ENCODE assay signal across 8 cellular contexts in genomic region chr1:235642021-235642942, GRCh38. TPM values are rescaled to one million over a fixed set of nuclear protein-coding genes. Genes with fewer than 3 reads are reported as not detected.
DNase-seq lines count a peak whose midpoint lies in the region; ATAC-seq and TF ChIP-seq lines count a peak whose summit lies in the region.

No MANE protein-coding gene starts in this region.

- H3K27me3 ChIP-seq in HCT116 (ENCODE audit: insufficient read depth, low read length) (no peaks in the 10 kb centered on the region), fibroblast of lung (ENCODE audit: control insufficient read depth, insufficient read depth, low read length) (peaks cover 6% of the 10 kb centered on the region)

- peaks cover 27 to 39% of the 10 kb centered on the region in 2 experiments for H3K4me1 ChIP-seq in HCT116 (ENCODE audit: control insufficient read depth in 1 of 2, insufficient read depth in 2 of 2, low read length in 2 of 2)
- H3K4me1 ChIP-seq in fibroblast of lung (ENCODE audit: control insufficient read depth, extremely low read depth, insufficient read depth, low read length), result no peaks in the 10 kb centered on the region

- H3K27ac ChIP-seq in HCT116 (ENCODE audit: low read depth, low read length) (peak overlapping the region; percentile 49), fibroblast of lung (ENCODE audit: insufficient read depth, low read length) (no peak overlapping the region)

- peak overlapping the region; percentile 37 to 54 for H3K4me3 ChIP-seq in HCT116 (replicated peaks in 1 of 2; ENCODE audit: low read depth in 1 of 2, low read length in 2 of 2)
- H3K4me3 ChIP-seq in fibroblast of lung (replicated peaks in 1 of 4; ENCODE audit: control extremely low read depth in 1 of 4, insufficient read depth in 1 of 4, low read depth in 3 of 4, low read length in 4 of 4), result no peak overlapping the region

- no peaks in the 10 kb centered on the region for H3K9me2 ChIP-seq in HCT116 (ENCODE audit: insufficient read depth)

- no peaks in the 10 kb centered on the region for H3K36me3 Mint-ChIP-seq in activated CD4-positive, alpha-beta memory T cell treated with anti-CD3 and anti-CD28 coated beads, Interleukin-2, amount 10 ng/mL, durations not matched to agents 7 days and 5 days (ENCODE audit: low read depth)

- CTCF ChIA-PET in HCT116 (lab: Charles Lee), result interaction anchor here (0.6 to 1.2 kb wide), 2 partner anchors 41 to 44 kb away, joined by 3 read pairs; no protein-coding TSS in a partner anchor
- CTCF ChIA-PET in activated CD4-positive, alpha-beta memory T cell treated with anti-CD3 and anti-CD28 coated beads, Interleukin-2, amount 10 ng/mL, durations not matched to agents 7 days and 5 days (lab: Charles Lee), result no interaction called here

- DNase-seq in Daoy (ENCODE audit: low read depth) (peak; percentile 75), HCT116 (ENCODE audit: low read depth, low spot score) (peak; percentile 58), NCI-H2081 (lab: John Stamatoyannopoulos, UW) (peak; percentile 70 to 85), fibroblast of lung (ENCODE audit: low read depth in 2 of 2) (peak; percentile 51 to 70), NCI-H2171 (lab: John Stamatoyannopoulos, UW) (no peak), GM19238 (ENCODE audit: insufficient read length, low spot score) (no peak)
- peak; percentile 84 for DNase-seq in activated CD4-positive, alpha-beta memory T cell treated with anti-CD3 and anti-CD28 coated beads, Interleukin-2, amount 10 ng/mL, durations not matched to agents 7 days and 5 days
- DNase-seq in stimulated activated CD4-positive, alpha-beta T cell treated with anti-CD3 and anti-CD28 coated beads, TNF-alpha, amount 100 ng/mL, for 24 hours (ENCODE audit: low read depth in 3 of 3), result peak; percentile 28 to 55 (median 47)

- H3K27me3 Mint-ChIP-seq in activated CD4-positive, alpha-beta memory T cell treated with anti-CD3 and anti-CD28 coated beads, Interleukin-2, amount 10 ng/mL, durations not matched to agents 7 days and 5 days, result peaks cover 37% of the 10 kb centered on the region

- H3K4me3 Mint-ChIP-seq in activated CD4-positive, alpha-beta memory T cell treated with anti-CD3 and anti-CD28 coated beads, Interleukin-2, amount 10 ng/mL, durations not matched to agents 7 days and 5 days, result peak overlapping the region; percentile 65

- peak; percentile 82 for ATAC-seq in HCT116

- H3K79me2 ChIP-seq in HCT116 (ENCODE audit: insufficient read depth, low read length) (no peaks in the 10 kb centered on the region), fibroblast of lung (ENCODE audit: control insufficient read depth, insufficient read depth, low read length) (no peaks in the 10 kb centered on the region)

- TF ChIP-seq POLR2A in HCT116 (IDR thresholded peaks at IDR 0.05; ENCODE audit: borderline replicate concordance, extremely low read depth, insufficient read depth, insufficient read length), result peak; percentile 32

- H2AFZ ChIP-seq in HCT116 (ENCODE audit: low read depth, low read length, poor library complexity, severe bottlenecking), result peak overlapping the region; percentile 92
- no peak overlapping the region for H2AFZ ChIP-seq in fibroblast of lung (ENCODE audit: low read length)

- no peaks in the 10 kb centered on the region for H3K9me3 ChIP-seq in HCT116 (ENCODE audit: control insufficient read depth in 1 of 2, insufficient read depth in 1 of 2, low read depth in 1 of 2, low read length in 2 of 2)
- no peaks in the 10 kb centered on the region for H3K9me3 ChIP-seq in fibroblast of lung (ENCODE audit: control insufficient read depth, insufficient read depth, low read depth, low read length)

- H3K4me1 Mint-ChIP-seq in activated CD4-positive, alpha-beta memory T cell treated with anti-CD3 and anti-CD28 coated beads, Interleukin-2, amount 10 ng/mL, durations not matched to agents 7 days and 5 days, result peaks cover 34% of the 10 kb centered on the region

- BruUV-seq in HCT116 (replicated peaks; lab: Mats Ljungman, UMichigan), result no TSS peak

- H4K20me1 ChIP-seq in HCT116 (ENCODE audit: insufficient read depth) (no peaks in the 10 kb centered on the region), fibroblast of lung (ENCODE audit: control insufficient read depth, extremely low read depth, insufficient read depth, low read length) (no peaks in the 10 kb centered on the region)

- H3K4me2 ChIP-seq in HCT116 (ENCODE audit: low read length) (peak overlapping the region; percentile 84), fibroblast of lung (ENCODE audit: extremely low read depth, insufficient read depth, low read length) (no peak overlapping the region)

- H3K9ac ChIP-seq in HCT116 (ENCODE audit: low read length) (peak overlapping the region; percentile 58), fibroblast of lung (ENCODE audit: insufficient read depth, low read length) (no peak overlapping the region)

- H3K27ac Mint-ChIP-seq in activated CD4-positive, alpha-beta memory T cell treated with anti-CD3 and anti-CD28 coated beads, Interleukin-2, amount 10 ng/mL, durations not matched to agents 7 days and 5 days, result peak overlapping the region; percentile 81

- RAD21 ChIA-PET in HCT116 (lab: Charles Lee; ENCODE audit: low non-redundant PET in 1 of 2, low total read pairs in 2 of 2, uncharacterized antibody in 2 of 2, unreplicated experiment in 2 of 2), result no interaction called here

- H3K9me3 Mint-ChIP-seq in activated CD4-positive, alpha-beta memory T cell treated with anti-CD3 and anti-CD28 coated beads, Interleukin-2, amount 10 ng/mL, durations not matched to agents 7 days and 5 days, result no peaks in the 10 kb centered on the region

- no peak for TF ChIP-seq RAD21 in HCT116 (IDR thresholded peaks at IDR 0.05; ENCODE audit: low read depth)

- H3K36me3 ChIP-seq in HCT116 (ENCODE audit: control insufficient read depth in 1 of 2, insufficient read depth in 2 of 2, low read length in 2 of 2) (no peaks in the 10 kb centered on the region), fibroblast of lung (ENCODE audit: control insufficient read depth, insufficient read depth, low read length) (no peaks in the 10 kb centered on the region)

- intact Hi-C loops in HCT116 (cut with micrococcal nuclease), result no loop called here

- POLR2A ChIA-PET in HCT116 (lab: Charles Lee), result no interaction called here
- POLR2A ChIA-PET in activated CD4-positive, alpha-beta memory T cell treated with anti-CD3 and anti-CD28 coated beads, Interleukin-2, amount 10 ng/mL, durations not matched to agents 7 days and 5 days (lab: Charles Lee), result interaction anchor here (0.7 to 1.4 kb wide), 3 partner anchors 9 to 356 kb away, joined by 3 to 5 read pairs (median 3); no protein-coding TSS in a partner anchor

- TF ChIP-seq CTCF in HCT116 (IDR thresholded peaks at IDR 0.05 in 2 of 3, conservative IDR thresholded peaks at IDR 0.05 in 1 of 3; ENCODE audit: borderline replicate concordance in 1 of 3, insufficient read depth in 1 of 3, low read depth in 2 of 3, low read length in 2 of 3) (no peak), fibroblast of lung (conservative IDR thresholded peaks at IDR 0.05 in 1 of 2, IDR thresholded peaks at IDR 0.05 in 1 of 2; ENCODE audit: low read depth in 1 of 2, low read length in 2 of 2) (no peak)

TF ChIP-seq in HCT116, 20 proteins besides CTCF, POLR2A, EP300 and RAD21 (continues in another document):
- TF ChIP-seq POLR2AphosphoS5 (IDR thresholded peaks at IDR 0.05; ENCODE audit: low read depth, low read length), result peak; percentile 60
- TF ChIP-seq JUND (IDR thresholded peaks at IDR 0.05), result peak; percentile 92
- no peak for TF ChIP-seq EZH2 (IDR thresholded peaks at IDR 0.05)
- TF ChIP-seq ELF1 (IDR thresholded peaks at IDR 0.05; ENCODE audit: borderline replicate concordance, low read depth), result no peak
- TF ChIP-seq ATF3 (IDR thresholded peaks at IDR 0.05), result no peak
- TF ChIP-seq FOSL1 (IDR thresholded peaks at IDR 0.05; ENCODE audit: low read depth), result peak; percentile 91
- no peak for TF ChIP-seq SIN3A (IDR thresholded peaks at IDR 0.05; ENCODE audit: low read depth)
- TF ChIP-seq CBX3 (IDR thresholded peaks at IDR 0.05; ENCODE audit: low read depth), result peak; percentile 97
- TF ChIP-seq ZNF274 (IDR thresholded peaks at IDR 0.05; ENCODE audit: low read depth, low read length), result no peak
- TF ChIP-seq ZBTB33 (IDR thresholded peaks at IDR 0.05; ENCODE audit: extremely low read depth, insufficient replicate concordance, low read length), result no peak
- TF ChIP-seq EGR1 (IDR thresholded peaks at IDR 0.05; ENCODE audit: low read depth), result peak; percentile 62; the same call in 1 of the 2 replicates
- no peak for TF ChIP-seq CEBPB (IDR thresholded peaks at IDR 0.05; ENCODE audit: low read depth)
- no peak for TF ChIP-seq SRF (IDR thresholded peaks at IDR 0.05; ENCODE audit: low read depth)
- no peak for TF ChIP-seq EZH2phosphoT487 (IDR thresholded peaks at IDR 0.05; ENCODE audit: borderline replicate concordance)
- TF ChIP-seq TCF7L2 (IDR thresholded peaks at IDR 0.05; ENCODE audit: borderline replicate concordance, extremely low read depth, insufficient read depth, insufficient read length), result peak; percentile 91

RNA-seq across cellular contexts. Expression of gene GNG4, which starts 7.3 kb away (rescaled TPM):
- 0.98 and 2.2 TPM in 2 replicates for total RNA-seq in Daoy (2014; rRNA removed; shearing (Covaris generic))
- 10.6 TPM for total RNA-seq in HCT116 (2021; ENCODE audit: unreplicated experiment)
- 7.0 and 8.4 TPM in 2 replicates for polyA plus RNA-seq in HCT116 (2012)
- under 1 TPM; 0.18 TPM for total RNA-seq in activated CD4-positive, alpha-beta memory T cell treated with anti-CD3 and anti-CD28 coated beads, Interleukin-2, amount 10 ng/mL, durations not matched to agents 7 days and 5 days
- total RNA-seq in fibroblast of lung, result under 0.01 TPM in 2 replicates
- 0.06 and 0.10 TPM in 2 replicates for polyA plus RNA-seq in fibroblast of lung
- polyA plus RNA-seq in fibroblast of lung (2012), result 0.22 TPM in 1 of 2 replicates, not detected in the other
- polyA minus RNA-seq in fibroblast of lung (ENCODE audit: low replicate concordance), result not detected in 2 replicates

Comparison
In these comparisons a context has a peak if more than half of its experiments do, and no peak if none do; other contexts are left out.
1. DNase-seq: peak in Daoy (single experiment), HCT116 (single experiment), NCI-H2081 (2 of 2), activated CD4-positive, alpha-beta memory T cell treated with anti-CD3 and anti-CD28 coated beads, Interleukin-2, amount 10 ng/mL, durations not matched to agents 7 days and 5 days (single experiment), fibroblast of lung (2 of 2) and stimulated activated CD4-positive, alpha-beta T cell treated with anti-CD3 and anti-CD28 coated beads, TNF-alpha, amount 100 ng/mL, for 24 hours (3 of 3); none in NCI-H2171 (single experiment) and GM19238 (single experiment).
2. H3K4me3 ChIP-seq: peak in HCT116 (2 of 2); none in fibroblast of lung (0 of 4).